Comparison of ENCODE assay signal across 22 cellular contexts in genomic region chr12:18696971-18697602, GRCh38. TPM values are rescaled to one million over a fixed set of nuclear protein-coding genes. Genes with fewer than 3 reads are reported as not detected.
DNase-seq lines count a peak whose midpoint lies in the region; ATAC-seq, FAIRE-seq and TF ChIP-seq lines count a peak whose summit lies in the region.
"Had no signal": no experiment of that assay in that cellular context is flagged by ENCODE, and none has a peak within 500 bp of the region (broad histone marks: within the 10 kb centered on the region; RNA-seq: fewer than 3 reads in every experiment).

No MANE protein-coding gene starts in this region.

- H3K4me1 ChIP-seq in adipocyte (ENCODE audit: control insufficient read depth, insufficient read depth, low read length) (peaks cover 26% of the 10 kb centered on the region), mesendoderm (ENCODE audit: control insufficient read depth, low read depth, low read length) (no peaks in the 10 kb centered on the region)
- H3K4me1 ChIP-seq: sigmoid colon, upper lobe of right lung had no signal

- H3K27ac ChIP-seq in mesendoderm (ENCODE audit: low read depth, low read length), result no peak overlapping the region
- H3K27ac ChIP-seq: 22Rv1, sigmoid colon, upper lobe of right lung had no signal

- no peak overlapping the region for H4K5ac ChIP-seq in mesendoderm (ENCODE audit: low read length)

- FAIRE-seq in urothelium cell line (lab: Jason Lieb, UNC), result no peak
- FAIRE-seq: colon had no signal

- H3K27me3 ChIP-seq in adipocyte (replicated peaks; ENCODE audit: control insufficient read depth, insufficient read depth, low read length) (no peaks in the 10 kb centered on the region), mesendoderm (ENCODE audit: insufficient read depth, low read length, poor library complexity) (no peaks in the 10 kb centered on the region)
- H3K27me3 ChIP-seq: sigmoid colon, upper lobe of right lung had no signal

- no peaks in the 10 kb centered on the region for H3K79me1 ChIP-seq in mesendoderm (ENCODE audit: low read length)

- no peak overlapping the region for H3K4ac ChIP-seq in mesendoderm (ENCODE audit: low read depth, low read length)

- peak; percentile 46 for DNase-seq in DMS53 (lab: John Stamatoyannopoulos, UW)
- DNase-seq in DMS53 treated with DMSO at 0.1 percent for 48 hours (lab: John Stamatoyannopoulos, UW; ENCODE audit: unreplicated experiment), result no peak
- DNase-seq in adipocyte (ENCODE audit: low read depth), result peak; percentile 70
- peak; percentile 54 for DNase-seq in fibroblast of pulmonary artery (ENCODE audit: low read depth)
- DNase-seq in urothelium cell line (ENCODE audit: low spot score), result peak; percentile 9
- no peak for DNase-seq in mesendoderm
- no peak for DNase-seq in retina
- DNase-seq: activated CD4-positive, CD25-positive, alpha-beta regulatory T cell; natural killer cell; NCI-H1105; NCI-H2227 treated with DMSO at 0.1 percent for 48 hours; sigmoid colon; stimulated activated naive CD4-positive, alpha-beta T cell; T-cell; upper lobe of right lung had no signal

- no peak overlapping the region for H2BK120ac ChIP-seq in mesendoderm (ENCODE audit: low read depth, low read length)

- ATAC-seq in HG02798 (IDR thresholded peaks at IDR 0.05; ENCODE audit: poor library complexity, unreplicated experiment), result no peak
- ATAC-seq: activated naive CD4-positive, alpha-beta T cell treated with anti-CD3 and anti-CD28 coated beads, Interleukin-2, amount 50 U/mL, for 72 hours; natural killer cell; T-cell; upper lobe of right lung had no signal

- H3K18ac ChIP-seq in mesendoderm (ENCODE audit: low read length), result no peak overlapping the region

- H3K56ac ChIP-seq in mesendoderm (ENCODE audit: low read length), result no peak overlapping the region

- no peak overlapping the region for H4K8ac ChIP-seq in mesendoderm (ENCODE audit: low read depth, low read length)

- TF ChIP-seq CTCF in fibroblast of pulmonary artery (IDR thresholded peaks at IDR 0.05; ENCODE audit: low read length, missing control alignments), result no peak

- H3K23ac ChIP-seq in mesendoderm (ENCODE audit: low read length), result no peak overlapping the region

- no peak overlapping the region for H2BK5ac ChIP-seq in mesendoderm (ENCODE audit: low read length)

- H3K4me3 ChIP-seq in adipocyte (ENCODE audit: low read length) (no peak overlapping the region), fibroblast of pulmonary artery (replicated peaks; ENCODE audit: low read depth, low read length) (no peak overlapping the region), mesendoderm (ENCODE audit: low read length) (no peak overlapping the region)
- H3K4me3 ChIP-seq: sigmoid colon, upper lobe of right lung had no signal

- no peaks in the 10 kb centered on the region for H3K36me3 ChIP-seq in adipocyte (ENCODE audit: control insufficient read depth, insufficient read depth, low read length, severe bottlenecking)
- no peaks in the 10 kb centered on the region for H3K36me3 ChIP-seq in mesendoderm (ENCODE audit: control insufficient read depth, insufficient read depth, low read length)
- H3K36me3 ChIP-seq: sigmoid colon, upper lobe of right lung had no signal

- H2AK5ac ChIP-seq in mesendoderm (ENCODE audit: low read length), result no peak overlapping the region

- H3K9ac ChIP-seq in adipocyte (ENCODE audit: low read length) (no peak overlapping the region), mesendoderm (ENCODE audit: low read length) (no peak overlapping the region)

- H3K79me2 ChIP-seq in mesendoderm (ENCODE audit: control insufficient read depth, insufficient read depth, low read length), result no peaks in the 10 kb centered on the region

- H3K9me3 ChIP-seq in adipocyte (ENCODE audit: control insufficient read depth, low read length), result no peaks in the 10 kb centered on the region
- H3K9me3 ChIP-seq: sigmoid colon, upper lobe of right lung had no signal

- H3K4me2 ChIP-seq in mesendoderm (ENCODE audit: low read length), result no peak overlapping the region

- H2BK15ac ChIP-seq in mesendoderm (replicated peaks; ENCODE audit: low read depth), result no peak overlapping the region

RNA-seq across cellular contexts. Expression of gene PLCZ1, which starts 40.7 kb away (rescaled TPM):
- not detected for polyA plus RNA-seq in mesendoderm (2013, experiment 1 of 2)
- polyA plus RNA-seq in mesendoderm (2013, experiment 2 of 2), result not detected
- polyA plus RNA-seq: esophagus, IgD-negative memory B cell, sigmoid colon had no signal

RNA-seq across cellular contexts. Expression of gene CAPZA3, which starts 40.8 kb away (rescaled TPM):
- not detected for polyA plus RNA-seq in mesendoderm (2013, experiment 1 of 2)
- polyA plus RNA-seq in mesendoderm (2013, experiment 2 of 2), result not detected
- polyA plus RNA-seq: IgD-negative memory B cell, liver, sigmoid colon had no signal

Comparison
In these comparisons a context has a peak if more than half of its experiments do, and no peak if none do; other contexts are left out.
1. DNase-seq: peak in DMS53 (single experiment), adipocyte (single experiment), fibroblast of pulmonary artery (single experiment) and urothelium cell line (single experiment); none in DMS53 treated with DMSO at 0.1 percent for 48 hours (single experiment), mesendoderm (single experiment) and retina (single experiment).